In genomic region chr14:101823511-101824120, GRCh38 we compare ENCODE assay signal across 1 cellular context.
TF ChIP-seq lines count a peak whose summit lies in the region.

No MANE protein-coding gene starts in this region.

TF ChIP-seq in HepG2, 621 proteins besides CTCF, POLR2A, EP300 and RAD21 (continued from another document):
- TF ChIP-seq RERE (CRISPR knock-in tag; IDR thresholded peaks at IDR 0.05; ENCODE audit: low read depth) (no peak), DZIP1 (CRISPR knock-in tag; IDR thresholded peaks at IDR 0.05) (no peak), AFF4 (CRISPR knock-in tag; IDR thresholded peaks at IDR 0.05) (no peak)
TF ChIP-seq in HepG2: peak in this region for 0.
